Comparison of ENCODE assay signal across 14 cellular contexts in genomic region chr1:224632381-224632871, GRCh38. TPM values are rescaled to one million over a fixed set of nuclear protein-coding genes. Genes with fewer than 3 reads are reported as not detected.
A peak's percentile ranks its signal among the peaks of the same experiment; 100 is the strongest.
DNase-seq lines count a peak whose midpoint lies in the region; ATAC-seq, FAIRE-seq and TF ChIP-seq lines count a peak whose summit lies in the region.
"Had no signal": no experiment of that assay in that cellular context is flagged by ENCODE, and none has a peak within 500 bp of the region (broad histone marks: within the 10 kb centered on the region; RNA-seq: fewer than 3 reads in every experiment).

No MANE protein-coding gene starts in this region.

- peak overlapping the region; percentile 77 for H4K91ac ChIP-seq in trophoblast cell (ENCODE audit: low read depth, low read length)

- FAIRE-seq in RCC 7860 (lab: Jason Lieb, UNC): peak; percentile 90

- no peak overlapping the region for H3K9ac ChIP-seq in endodermal cell (ENCODE audit: extremely low read depth, low read length, poor library complexity, severe bottlenecking)
- H3K9ac ChIP-seq in trophoblast cell (ENCODE audit: low read length): no peak overlapping the region

- H3K27ac ChIP-seq in endodermal cell (ENCODE audit: low read depth, low read length) (no peak overlapping the region), trophoblast cell (ENCODE audit: low read depth, low read length) (no peak overlapping the region)

- peak overlapping the region; percentile 29 for H2BK5ac ChIP-seq in trophoblast cell (ENCODE audit: low read depth, low read length, poor library complexity)

- H3K23ac ChIP-seq in trophoblast cell (ENCODE audit: low read length): no peak overlapping the region

- no peaks in the 10 kb centered on the region for H3K27me3 Mint-ChIP-seq in endodermal cell (ENCODE audit: insufficient read depth)
- H3K27me3 Mint-ChIP-seq in natural killer cell (ENCODE audit: low read depth in 2 of 2): peaks cover 3 to 9% of the 10 kb centered on the region in 2 donors

- H2AFZ ChIP-seq in trophoblast cell (ENCODE audit: insufficient read depth, low read length, poor library complexity): peak overlapping the region; percentile 25

- no peak overlapping the region for H3K4me3 Mint-ChIP-seq in endodermal cell
- no peak overlapping the region for H3K4me3 Mint-ChIP-seq in natural killer cell
- H3K4me3 Mint-ChIP-seq: activated CD4-positive, alpha-beta T cell treated with anti-CD3 and anti-CD28 coated beads, Interleukin-2, amount 10 ng/mL, durations not matched to agents 7 days and 5 days; CD4-positive, alpha-beta T cell; T-helper 1 cell treated with Interleukin-12 subunit alpha and Interleukin-12 subunit beta and Interleukin-4 antibody, amounts not matched to agents 30 μg/mL and 1 μg/mL, for 36 hours had no signal

- H3K4me1 ChIP-seq in endodermal cell (ENCODE audit: control insufficient read depth, insufficient read depth, low read length) (peaks cover 10% of the 10 kb centered on the region), trophoblast cell (ENCODE audit: control insufficient read depth in 1 of 2, insufficient read depth in 2 of 2, low read length in 2 of 2) (peaks cover 15 to 23% of the 10 kb centered on the region in 2 experiments)

- H4K12ac ChIP-seq in trophoblast cell (ENCODE audit: low read depth, low read length): no peak overlapping the region

- H2BK120ac ChIP-seq in trophoblast cell (ENCODE audit: insufficient read depth, low read length, poor library complexity): peak overlapping the region; percentile 82

- H3K4me3 ChIP-seq in endodermal cell (ENCODE audit: low read length) (no peak overlapping the region), trophoblast cell (ENCODE audit: low read depth, low read length) (no peak overlapping the region)
- H3K4me3 ChIP-seq: mucosa of descending colon had no signal

- WGBS in endodermal cell (ENCODE audit: insufficient coverage in 1 of 2, insufficient read length in 1 of 2), 2 experiments: 96 to 100% methylated on average over 2 to 5 of the region's 5 CpGs
- WGBS in trophoblast cell (ENCODE audit: extremely low coverage, insufficient coverage, insufficient read length): no CpG with 5 or more reads among the region's 5 CpGs

- intact Hi-C loops in natural killer cell (cut with micrococcal nuclease): no loop called here

- H3K79me1 ChIP-seq in trophoblast cell (ENCODE audit: low read length): peaks cover 12% of the 10 kb centered on the region

- H3K18ac ChIP-seq in trophoblast cell (ENCODE audit: low read length): no peak overlapping the region

- TF ChIP-seq CTCF in endodermal cell (conservative IDR thresholded peaks at IDR 0.05) (no peak), natural killer cell (IDR thresholded peaks at IDR 0.05) (no peak)

- peak overlapping the region; percentile 27 for H2AK5ac ChIP-seq in trophoblast cell (ENCODE audit: low read length)

- peaks cover 45% of the 10 kb centered on the region for H3K4me1 Mint-ChIP-seq in endodermal cell
- peaks cover 2% of the 10 kb centered on the region in 2 donors for H3K4me1 Mint-ChIP-seq in natural killer cell

- H3K4me2 ChIP-seq in trophoblast cell (ENCODE audit: low read length): no peak overlapping the region

- H3K27me3 ChIP-seq in endodermal cell (ENCODE audit: control insufficient read depth, insufficient read depth, low read length, poor library complexity, severe bottlenecking) (no peaks in the 10 kb centered on the region), trophoblast cell (ENCODE audit: insufficient read depth, low read length) (no peaks in the 10 kb centered on the region)

- ATAC-seq in HG03095 (IDR thresholded peaks at IDR 0.05; ENCODE audit: unreplicated experiment): no peak
- ATAC-seq in natural killer cell: no peak
- ATAC-seq: mucosa of descending colon had no signal

- H3K79me2 ChIP-seq in trophoblast cell (ENCODE audit: control insufficient read depth, insufficient read depth, low read length, poor library complexity): no peaks in the 10 kb centered on the region

- peak overlapping the region; percentile 67 for H3K14ac ChIP-seq in trophoblast cell (ENCODE audit: low read length)

- DNase-seq in GM03348 (ENCODE audit: low spot score): peak; percentile 64
- DNase-seq in RCC 7860 (ENCODE audit: low spot score): peak; percentile 90
- DNase-seq in endodermal cell: no peak
- peak in 1 of 2 donors; percentile 49 for DNase-seq in trophoblast cell
- DNase-seq in natural killer cell: no peak
- no peak for DNase-seq in NCI-H1436 (lab: John Stamatoyannopoulos, UW)
- DNase-seq: activated CD4-positive, alpha-beta T cell treated with anti-CD3 and anti-CD28 coated beads, Interleukin-2, amount 10 ng/mL, durations not matched to agents 7 days and 5 days; activated effector memory CD4-positive, alpha-beta T cell treated with Interleukin-2 at 50 U/mL for 16 hours; CD4-positive, alpha-beta T cell; central memory CD4-positive, alpha-beta T cell; erythroblast; mucosa of descending colon had no signal

- no peaks in the 10 kb centered on the region for H3K36me3 Mint-ChIP-seq in endodermal cell (ENCODE audit: low read depth)
- no peaks in the 10 kb centered on the region for H3K36me3 Mint-ChIP-seq in natural killer cell

- H3K9me3 Mint-ChIP-seq in endodermal cell: no peaks in the 10 kb centered on the region
- H3K9me3 Mint-ChIP-seq in natural killer cell: no peaks in the 10 kb centered on the region
- H3K9me3 Mint-ChIP-seq: activated CD4-positive, alpha-beta T cell treated with anti-CD3 and anti-CD28 coated beads, Interleukin-2, amount 10 ng/mL, durations not matched to agents 7 days and 5 days; CD4-positive, alpha-beta T cell; T-helper 1 cell treated with Interleukin-12 subunit alpha and Interleukin-12 subunit beta and Interleukin-4 antibody, amounts not matched to agents 30 μg/mL and 1 μg/mL, for 36 hours had no signal

- no peaks in the 10 kb centered on the region for H3K9me3 ChIP-seq in endodermal cell (ENCODE audit: control insufficient read depth, low read length)
- no peaks in the 10 kb centered on the region for H3K9me3 ChIP-seq in trophoblast cell (ENCODE audit: insufficient read depth, low read depth, low read length)
- H3K9me3 ChIP-seq: mucosa of descending colon had no signal

- H2BK12ac ChIP-seq in trophoblast cell (ENCODE audit: low read length): peak overlapping the region; percentile 85

- peak overlapping the region; percentile 31 for H3K4ac ChIP-seq in trophoblast cell (ENCODE audit: low read depth, low read length)

- peak overlapping the region; percentile 32 for H3K27ac Mint-ChIP-seq in endodermal cell
- no peak overlapping the region for H3K27ac Mint-ChIP-seq in natural killer cell
- H3K27ac Mint-ChIP-seq: activated CD4-positive, alpha-beta T cell treated with anti-CD3 and anti-CD28 coated beads, Interleukin-2, amount 10 ng/mL, durations not matched to agents 7 days and 5 days; CD4-positive, alpha-beta T cell; T-helper 1 cell treated with Interleukin-12 subunit alpha and Interleukin-12 subunit beta and Interleukin-4 antibody, amounts not matched to agents 30 μg/mL and 1 μg/mL, for 36 hours had no signal

- peak overlapping the region; percentile 36 for H4K8ac ChIP-seq in trophoblast cell (ENCODE audit: low read depth, low read length)

- H3K36me3 ChIP-seq in endodermal cell (ENCODE audit: control insufficient read depth, insufficient read depth, low read length): no peaks in the 10 kb centered on the region
- H3K36me3 ChIP-seq in trophoblast cell (ENCODE audit: control insufficient read depth in 1 of 2, insufficient read depth in 2 of 2, low read length in 2 of 2): no peaks in the 10 kb centered on the region

RNA-seq across cellular contexts. Expression of gene CNIH3, which starts 16.3 kb away (rescaled TPM):
- 1 to 10 TPM; 4.5 to 6.6 TPM for total RNA-seq in endodermal cell
- polyA plus RNA-seq in endodermal cell (2013, experiment 1 of 2): 2.8 TPM
- polyA plus RNA-seq in endodermal cell (2013, experiment 2 of 2): 2.8 TPM
- 1.3 and 1.4 TPM in 2 replicates for polyA plus RNA-seq in trophoblast cell (2013)
- total RNA-seq in natural killer cell: 1 to 10 TPM; 2.8 to 5.4 (median 5.0) TPM

Comparison
In these comparisons a context has a peak if more than half of its experiments do, and no peak if none do; other contexts are left out.
1. DNase-seq: peak in GM03348 (single experiment) and RCC 7860 (single experiment); none in endodermal cell (single experiment), natural killer cell (single experiment) and NCI-H1436 (single experiment).